Comparison of ENCODE assay signal across 13 cellular contexts in the genomic region with DNA sequence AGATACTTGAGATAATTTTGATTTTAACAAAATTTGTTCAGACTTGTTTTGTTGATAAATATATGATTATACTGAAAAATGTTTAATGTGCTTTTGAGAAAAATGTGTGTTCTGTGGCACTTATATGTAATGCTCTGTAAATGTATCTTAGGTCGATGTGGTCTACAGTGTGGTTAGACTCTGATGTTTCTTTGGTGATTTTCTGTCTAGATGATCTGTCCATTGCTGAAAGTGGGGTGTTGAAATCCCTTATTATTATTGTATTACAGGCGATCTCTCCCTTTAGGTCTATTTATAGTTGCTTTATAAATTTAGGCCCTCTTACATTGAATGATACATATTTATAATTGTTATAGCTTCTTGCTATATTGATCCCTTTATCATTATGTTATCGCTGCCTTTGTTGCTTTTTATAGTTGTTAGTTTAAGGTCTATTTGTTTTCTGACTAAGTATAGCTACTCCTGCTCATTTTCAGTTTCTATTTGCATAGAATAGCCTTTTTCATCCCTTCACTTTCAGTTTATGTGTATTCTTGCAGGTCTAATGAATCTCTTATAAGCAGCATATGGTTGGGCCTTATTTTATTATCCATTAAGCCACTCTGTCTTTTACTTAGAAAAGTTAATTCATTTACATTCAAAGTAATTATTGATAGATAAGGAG.
DNase-seq lines count a peak whose midpoint lies in the region; ATAC-seq and TF ChIP-seq lines count a peak whose summit lies in the region.
"Had no signal": no experiment of that assay in that cellular context is flagged by ENCODE, and none has a peak within 500 bp of the region (broad histone marks: within the 10 kb centered on the region; RNA-seq: fewer than 3 reads in every experiment).

No MANE protein-coding gene starts in this region.

- POLR2A ChIA-PET in activated CD4-positive, alpha-beta T cell treated with anti-CD3 and anti-CD28 coated beads for 36 hours (lab: Charles Lee): no interaction called here

- H3K4me3 Mint-ChIP-seq in mesothelial cell of epicardium: no peak overlapping the region
- H3K4me3 Mint-ChIP-seq in activated CD4-positive, alpha-beta T cell treated with anti-CD3 and anti-CD28 coated beads for 36 hours: no peak overlapping the region
- H3K4me3 Mint-ChIP-seq: CD8-positive, alpha-beta memory T cell had no signal

- no peaks in the 10 kb centered on the region for H3K27me3 Mint-ChIP-seq in mesothelial cell of epicardium (ENCODE audit: low read depth)
- H3K27me3 Mint-ChIP-seq in activated CD4-positive, alpha-beta T cell treated with anti-CD3 and anti-CD28 coated beads for 36 hours: peaks cover 2% of the 10 kb centered on the region
- H3K27me3 Mint-ChIP-seq: CD8-positive, alpha-beta memory T cell; progenitor cell of endocrine pancreas had no signal

- no peak overlapping the region for H3K27ac Mint-ChIP-seq in mesothelial cell of epicardium
- H3K27ac Mint-ChIP-seq in activated CD4-positive, alpha-beta T cell treated with anti-CD3 and anti-CD28 coated beads for 36 hours: no peak overlapping the region
- H3K27ac Mint-ChIP-seq: CD8-positive, alpha-beta memory T cell; progenitor cell of endocrine pancreas had no signal

- ATAC-seq in GM18519 (IDR thresholded peaks at IDR 0.05; ENCODE audit: low FRiP score, unreplicated experiment) (peak; percentile 98), GM21381 (IDR thresholded peaks at IDR 0.05; ENCODE audit: unreplicated experiment) (peak; percentile 96), HG02970 (IDR thresholded peaks at IDR 0.05; ENCODE audit: low FRiP score, unreplicated experiment) (peak; percentile 96), HG03571 (IDR thresholded peaks at IDR 0.05; ENCODE audit: unreplicated experiment) (peak; percentile 98), upper lobe of left lung (ENCODE audit: low FRiP score in 2 of 2) (no peak)
- ATAC-seq in activated CD4-positive, alpha-beta T cell treated with anti-CD3 and anti-CD28 coated beads for 36 hours: no peak

- no peak for TF ChIP-seq EP300 in upper lobe of left lung (IDR thresholded peaks at IDR 0.05)

- no peaks in the 10 kb centered on the region for H3K27me3 ChIP-seq in upper lobe of left lung
- H3K27me3 ChIP-seq: hepatocyte had no signal

- WGBS in upper lobe of left lung, 2 donors: 83 to 91% methylated on average over 3 of the region's 3 CpGs

- H3K27ac ChIP-seq in upper lobe of left lung: no peak overlapping the region
- H3K27ac ChIP-seq: hepatocyte had no signal

- TF ChIP-seq POLR2A in upper lobe of left lung (IDR thresholded peaks at IDR 0.05): no peak

- no peaks in the 10 kb centered on the region for H3K9me3 Mint-ChIP-seq in mesothelial cell of epicardium
- peaks cover 9% of the 10 kb centered on the region for H3K9me3 Mint-ChIP-seq in activated CD4-positive, alpha-beta T cell treated with anti-CD3 and anti-CD28 coated beads for 36 hours (ENCODE audit: low read depth)

- DNase-seq in mesothelial cell of epicardium (ENCODE audit: low spot score in 2 of 2, unreplicated experiment in 2 of 2): no peak
- no peak for DNase-seq in stimulated activated CD4-positive, alpha-beta T cell treated with anti-CD3 and anti-CD28 coated beads, Interleukin-4, amount 100 ng/mL, for 24 hours
- DNase-seq in upper lobe of left lung: no peak
- no peak for DNase-seq in activated CD4-positive, alpha-beta T cell treated with anti-CD3 and anti-CD28 coated beads for 36 hours
- DNase-seq: CD8-positive, alpha-beta memory T cell; midbrain; T-helper 9 cell had no signal

- H3K4me1 ChIP-seq in upper lobe of left lung: no peaks in the 10 kb centered on the region

- no peaks in the 10 kb centered on the region for H3K36me3 ChIP-seq in upper lobe of left lung

- CTCF ChIA-PET in activated CD4-positive, alpha-beta T cell treated with anti-CD3 and anti-CD28 coated beads for 36 hours (lab: Charles Lee): no interaction called here

- no peak overlapping the region for H3K4me3 ChIP-seq in upper lobe of left lung
- H3K4me3 ChIP-seq: hepatocyte had no signal

- TF ChIP-seq CTCF in mesothelial cell of epicardium (IDR thresholded peaks at IDR 0.05; ENCODE audit: unreplicated experiment) (no peak), upper lobe of left lung (IDR thresholded peaks at IDR 0.05) (no peak)

- no peaks in the 10 kb centered on the region for H3K9me3 ChIP-seq in upper lobe of left lung

- no peaks in the 10 kb centered on the region for H3K4me1 Mint-ChIP-seq in mesothelial cell of epicardium
- no peaks in the 10 kb centered on the region for H3K4me1 Mint-ChIP-seq in activated CD4-positive, alpha-beta T cell treated with anti-CD3 and anti-CD28 coated beads for 36 hours
- H3K4me1 Mint-ChIP-seq: CD8-positive, alpha-beta memory T cell had no signal

- H3K36me3 Mint-ChIP-seq in mesothelial cell of epicardium: no peaks in the 10 kb centered on the region
- no peaks in the 10 kb centered on the region for H3K36me3 Mint-ChIP-seq in activated CD4-positive, alpha-beta T cell treated with anti-CD3 and anti-CD28 coated beads for 36 hours (ENCODE audit: low read depth)
- H3K36me3 Mint-ChIP-seq: CD8-positive, alpha-beta memory T cell had no signal

- intact Hi-C loops in activated CD4-positive, alpha-beta T cell treated with anti-CD3 and anti-CD28 coated beads for 36 hours (cut with DNase I, micrococcal nuclease): no loop called here

Comparison
In these comparisons a context has a peak if more than half of its experiments do, and no peak if none do; other contexts are left out.
1. ATAC-seq: peak in GM18519 (single experiment), GM21381 (single experiment), HG02970 (single experiment) and HG03571 (single experiment); none in upper lobe of left lung (0 of 2) and activated CD4-positive, alpha-beta T cell treated with anti-CD3 and anti-CD28 coated beads for 36 hours (single experiment).